Comparison of ENCODE assay signal across 16 cellular contexts in the genomic region with DNA sequence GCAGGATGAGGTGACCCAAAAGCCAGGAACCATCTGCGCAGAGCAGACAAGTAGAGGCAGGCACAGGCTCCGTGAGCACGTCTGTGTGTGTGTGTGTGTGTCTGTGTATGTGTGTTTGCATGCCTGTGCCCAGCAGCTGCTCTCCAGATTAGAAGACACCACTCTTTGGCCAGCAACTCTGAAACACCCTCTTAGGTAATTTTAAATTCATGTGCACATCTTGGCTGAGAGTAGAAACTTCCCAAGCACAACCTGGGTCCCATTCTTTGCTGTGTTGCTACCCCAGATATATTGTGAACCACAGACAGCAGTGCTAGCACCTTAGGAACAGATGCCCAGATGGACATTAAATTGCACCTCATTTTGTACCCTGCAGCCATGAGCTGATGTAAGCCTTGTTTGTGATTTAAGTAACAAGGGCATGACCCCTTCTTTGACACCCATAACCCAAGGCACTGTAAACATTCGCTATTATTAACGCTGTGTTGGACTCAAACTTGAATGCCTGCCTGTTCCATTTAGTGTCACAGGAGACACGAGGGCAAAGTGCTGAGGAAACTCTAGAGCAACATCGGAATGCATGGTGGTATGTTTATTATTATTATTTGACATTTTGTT. TPM values are rescaled to one million over a fixed set of nuclear protein-coding genes. Genes with fewer than 3 reads are reported as not detected.
DNase-seq lines count a peak whose midpoint lies in the region; ATAC-seq, FAIRE-seq and TF ChIP-seq lines count a peak whose summit lies in the region.
"Had no signal": no experiment of that assay in that cellular context is flagged by ENCODE, and none has a peak within 500 bp of the region (broad histone marks: within the 10 kb centered on the region; RNA-seq: fewer than 3 reads in every experiment).

FILIP1L (minus strand) TSS at position 89 of the 618 bp plus-strand sequence.

- H3K36me3 ChIP-seq in BJ (ENCODE audit: control insufficient read depth, insufficient read depth, low read length): no peaks in the 10 kb centered on the region
- H3K36me3 ChIP-seq: neutrophil had no signal

- H3K27me3 ChIP-seq in BJ (ENCODE audit: control insufficient read depth, insufficient read depth, low read length): no peaks in the 10 kb centered on the region
- H3K27me3 ChIP-seq: neutrophil had no signal

- no peaks in the 10 kb centered on the region for H3K4me1 Mint-ChIP-seq in WTC11
- H3K4me1 Mint-ChIP-seq: immature natural killer cell had no signal

- no peaks in the 10 kb centered on the region for H3K27me3 Mint-ChIP-seq in WTC11 (ENCODE audit: low read depth)
- H3K27me3 Mint-ChIP-seq: activated naive CD8-positive, alpha-beta T cell had no signal

- DNase-seq in BJ (ENCODE audit: low read depth) (no peak), WTC11 (ENCODE audit: low spot score) (no peak), left cardiac atrium (peak; percentile 49), renal cortical epithelial cell (ENCODE audit: low read depth) (no peak), D721Med (ENCODE audit: insufficient read length, low spot score) (no peak)
- DNase-seq in stimulated activated naive CD4-positive, alpha-beta T cell (lab: John Stamatoyannopoulos, UW): no peak
- DNase-seq: activated CD8-positive, alpha-beta T cell treated with anti-CD3 and anti-CD28 coated beads, Interleukin-2, amount 10 ng/mL, durations not matched to agents 7 days and 5 days; immature natural killer cell; MM.1S had no signal

- H3K27ac Mint-ChIP-seq in WTC11: peak within 1 kb of the TSS; percentile 24; the same call in 1 of the 2 replicates
- H3K27ac Mint-ChIP-seq: activated CD8-positive, alpha-beta T cell treated with anti-CD3 and anti-CD28 coated beads, Interleukin-2, amount 10 ng/mL, durations not matched to agents 7 days and 5 days; activated naive CD8-positive, alpha-beta T cell; immature natural killer cell had no signal

- ATAC-seq in WTC11: no peak
- peak; percentile 81 to 91 for ATAC-seq in left cardiac atrium
- no peak for ATAC-seq in GM21447 (IDR thresholded peaks at IDR 0.05; ENCODE audit: unreplicated experiment)
- ATAC-seq in GM18907 (IDR thresholded peaks at IDR 0.05; ENCODE audit: unreplicated experiment): no peak
- ATAC-seq: activated CD8-positive, alpha-beta T cell treated with anti-CD3 and anti-CD28 coated beads, Interleukin-2, amount 10 ng/mL, durations not matched to agents 7 days and 5 days; HCT116 had no signal

- no peak within 1 kb of the TSS for H3K4me3 Mint-ChIP-seq in WTC11
- H3K4me3 Mint-ChIP-seq: activated CD8-positive, alpha-beta T cell treated with anti-CD3 and anti-CD28 coated beads, Interleukin-2, amount 10 ng/mL, durations not matched to agents 7 days and 5 days; activated naive CD8-positive, alpha-beta T cell; immature natural killer cell had no signal

- H3K36me3 Mint-ChIP-seq in WTC11: peaks cover 3% of the 10 kb centered on the region; the same call in 1 of the 2 replicates

- TF ChIP-seq CTCF in BJ (IDR thresholded peaks at IDR 0.05; ENCODE audit: insufficient read depth, low read depth, low read length) (no peak), WTC11 (IDR thresholded peaks at IDR 0.05) (no peak), D721Med (IDR thresholded peaks at IDR 0.05; ENCODE audit: insufficient read depth, missing control alignments) (no peak)

- intact Hi-C loops in left cardiac atrium (cut with DNase I): loop anchor here in 1 of 2 donors (5.0 kb wide), 1 partner anchor 42 kb away; no protein-coding TSS in a partner anchor

- H3K4me3 ChIP-seq in BJ (ENCODE audit: low read depth, low read length): no peak within 1 kb of the TSS

- CTCF ChIA-PET in BJ (lab: Yijun Ruan, JAX) (interaction anchor here (0.6 to 0.9 kb wide), 3 partner anchors 10 to 23 kb away, joined by 3 to 4 read pairs (median 3); no protein-coding TSS in a partner anchor), WTC11 (lab: Charles Lee) (no interaction called here)

- POLR2A ChIA-PET in BJ (lab: Charles Lee) (interaction anchor here (0.6 kb wide), 1 partner anchor 134 kb away, joined by 6 read pairs; no protein-coding TSS in a partner anchor), WTC11 (lab: Charles Lee) (no interaction called here)

- no peak for FAIRE-seq in D721Med (lab: Jason Lieb, UNC)
- FAIRE-seq: endometrium, G401.6 had no signal

- peaks cover 3% of the 10 kb centered on the region; the same call in 1 of the 2 replicates for H3K9me3 Mint-ChIP-seq in WTC11
- H3K9me3 Mint-ChIP-seq: immature natural killer cell had no signal

TF ChIP-seq in WTC11, 78 proteins besides CTCF, POLR2A, EP300 and RAD21:
- no peak for TF ChIP-seq ATF2 (CRISPR knock-in tag; IDR thresholded peaks at IDR 0.05; ENCODE audit: borderline replicate concordance, low read depth)
- peak; percentile 89 for TF ChIP-seq GABPB1 (CRISPR knock-in tag; IDR thresholded peaks at IDR 0.05)

RNA-seq across cellular contexts. Expression of gene FILIP1L, which starts in this region (rescaled TPM):
- 31.2 and 42.9 TPM in 2 replicates for polyA plus RNA-seq in BJ (2011; rRNA removed)
- polyA minus RNA-seq in BJ (2011; rRNA and poly(A)+ RNA removed): 42.6 and 47.9 TPM in 2 replicates
- 0.11 to 0.18 TPM (median 0.17 TPM) in 3 replicates for total RNA-seq in WTC11 (2021)
- 10 to 100 TPM; 77.0 to 86.6 TPM for total RNA-seq in left cardiac atrium
- 18.9 and 111 TPM in 2 replicates for total RNA-seq in renal cortical epithelial cell

Comparison
In these comparisons a context has a peak if more than half of its experiments do, and no peak if none do; other contexts are left out.
1. RNA of gene FILIP1L (total RNA-seq): 18.9 to 111 TPM in renal cortical epithelial cell and 77.0 to 86.6 TPM in left cardiac atrium; 0.11 to 0.18 TPM in WTC11; every median in the first group is over 10 times any median in the second.
2. ATAC-seq: peak in left cardiac atrium (2 of 2); none in WTC11 (single experiment), GM21447 (single experiment) and GM18907 (single experiment).